ENCODE assay signal across 1 cellular context in genomic region chr17:1919206-1919605, GRCh38.
TF ChIP-seq lines count a peak whose summit lies in the region.

No MANE protein-coding gene starts in this region.

TF ChIP-seq in IMR-90, 13 proteins besides CTCF, POLR2A, EP300 and RAD21 (continued from another document):
- TF ChIP-seq RFX5 (IDR thresholded peaks at IDR 0.05; ENCODE audit: low read depth, low read length): no peak
